Comparison of ENCODE assay signal across 8 cellular contexts in the genomic region with DNA sequence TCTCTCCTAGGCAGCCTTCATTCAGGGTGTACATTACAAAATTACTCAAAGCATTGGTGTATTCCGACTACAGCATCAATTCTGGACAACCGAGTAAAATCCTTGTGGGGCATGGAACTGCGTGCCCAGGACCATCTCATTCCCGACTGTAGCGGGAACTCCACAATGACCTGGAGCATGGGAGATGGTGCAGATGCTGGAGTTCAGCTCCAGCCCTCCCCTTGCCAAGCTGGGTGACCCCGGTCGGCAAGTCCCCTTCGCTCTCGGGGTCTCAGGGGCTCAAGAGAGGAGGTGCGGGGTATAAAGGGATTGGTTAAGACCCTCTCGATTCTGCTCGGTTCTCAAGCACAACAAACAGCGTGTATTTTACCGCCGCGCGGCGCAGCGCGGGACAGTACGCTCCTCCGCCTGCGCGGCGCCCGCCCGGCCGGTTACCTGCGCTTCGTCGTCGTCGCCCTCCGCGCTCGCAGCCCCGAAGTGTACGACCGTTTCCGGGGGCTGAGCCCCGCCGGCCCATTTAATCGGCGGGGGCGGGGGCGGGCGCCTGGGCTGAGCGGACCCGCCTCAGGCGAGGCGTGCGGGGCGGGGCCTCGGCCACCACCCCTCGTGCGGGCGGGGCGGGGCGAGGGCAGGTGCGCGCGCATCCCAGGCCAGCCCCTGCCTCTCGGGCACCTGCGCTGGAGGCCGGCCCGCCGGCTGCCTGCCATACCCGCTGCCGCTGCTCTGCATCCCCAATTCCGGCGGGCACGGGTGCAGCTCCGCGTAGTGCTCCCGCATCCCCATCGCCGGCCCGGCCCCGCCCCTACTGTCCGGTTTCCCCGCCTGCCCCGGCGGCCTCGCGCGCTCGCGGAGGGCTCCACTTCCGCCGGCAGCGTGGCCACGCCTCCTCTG. TPM values are rescaled to one million over a fixed set of nuclear protein-coding genes. Genes with fewer than 3 reads are reported as not detected.
DNase-seq lines count a peak whose midpoint lies in the region; ATAC-seq and TF ChIP-seq lines count a peak whose summit lies in the region.

Gene G6PD, minus strand, starts transcription at position 493 of the 891 bp plus-strand sequence. CDS start 691 bp downstream, outside the sequence.

- H3K4me1 Mint-ChIP-seq in CD14-positive monocyte: peaks cover 66% of the 10 kb centered on the region
- H3K4me1 Mint-ChIP-seq in naive B cell: peaks cover 26 to 47% (median 46%) of the 10 kb centered on the region in 3 donors
- H3K4me1 Mint-ChIP-seq in stimulated activated naive B cell treated with anti-CD40 and anti-IgM and Interleukin-4, amounts not matched to agents 10 μg/mL and 1 μg/mL and 100 μg/mL, for 72 hours: peaks cover 30 to 61% of the 10 kb centered on the region in 2 donors

- H3K27me3 Mint-ChIP-seq in CD14-positive monocyte (ENCODE audit: low read depth in 3 of 3) (peaks cover 0 to 13% (median 0%) of the 10 kb centered on the region in 3 donors), naive B cell (no peaks in the 10 kb centered on the region)
- H3K27me3 Mint-ChIP-seq in stimulated activated naive B cell treated with anti-CD40 and anti-IgM and Interleukin-4, amounts not matched to agents 10 μg/mL and 1 μg/mL and 100 μg/mL, for 72 hours: no peaks in the 10 kb centered on the region

- no peaks in the 10 kb centered on the region for H3K4me1 ChIP-seq in NT2/D1 (ENCODE audit: insufficient read depth, insufficient read length)

- DNase-seq in CD14-positive monocyte (ENCODE audit: low spot score): peak; percentile 54
- DNase-seq in NT2/D1 (ENCODE audit: low read depth, low spot score): no peak
- DNase-seq in activated T-cell treated with anti-CD3 and anti-CD28 coated beads for 1 hour (ENCODE audit: low read depth): peak; percentile 71
- DNase-seq in epithelial cell of proximal tubule (ENCODE audit: low read depth): no peak
- peak; percentile 85 for DNase-seq in naive B cell
- peak; percentile 74 for DNase-seq in stimulated activated naive B cell treated with anti-CD40 and anti-IgM and Interleukin-4, amounts not matched to agents 10 μg/mL and 1 μg/mL and 100 μg/mL, for 72 hours

- peaks cover 14 to 18% of the 10 kb centered on the region in 2 donors for H3K36me3 Mint-ChIP-seq in CD14-positive monocyte
- H3K36me3 Mint-ChIP-seq in naive B cell: no peaks in the 10 kb centered on the region
- H3K36me3 Mint-ChIP-seq in stimulated activated naive B cell treated with anti-CD40 and anti-IgM and Interleukin-4, amounts not matched to agents 10 μg/mL and 1 μg/mL and 100 μg/mL, for 72 hours: peaks cover 27 to 29% of the 10 kb centered on the region in 2 donors

- no peak for TF ChIP-seq CTCF in CD14-positive monocyte (IDR thresholded peaks at IDR 0.05)
- no peak for TF ChIP-seq CTCF in epithelial cell of proximal tubule (conservative IDR thresholded peaks at IDR 0.05; ENCODE audit: low read depth, low read length)

- H3K27me3 ChIP-seq in NT2/D1 (ENCODE audit: insufficient read depth, insufficient read length): no peaks in the 10 kb centered on the region

- peak within 1 kb of the TSS; percentile 83 for H3K9ac ChIP-seq in NT2/D1 (ENCODE audit: insufficient read length, low read depth)

- peaks cover 0 to 28% (median 16%) of the 10 kb centered on the region in 7 donors for H3K9me3 Mint-ChIP-seq in CD14-positive monocyte
- H3K9me3 Mint-ChIP-seq in naive B cell: peaks cover 0 to 4% (median 0%) of the 10 kb centered on the region in 7 donors
- H3K9me3 Mint-ChIP-seq in stimulated activated naive B cell treated with anti-CD40 and anti-IgM and Interleukin-4, amounts not matched to agents 10 μg/mL and 1 μg/mL and 100 μg/mL, for 72 hours: no peaks in the 10 kb centered on the region

- H3K4me3 Mint-ChIP-seq in CD14-positive monocyte (peak within 1 kb of the TSS; percentile 86 to 94), naive B cell (peak within 1 kb of the TSS; percentile 80 to 96 (median 94))
- peak within 1 kb of the TSS; percentile 87 to 88 for H3K4me3 Mint-ChIP-seq in stimulated activated naive B cell treated with anti-CD40 and anti-IgM and Interleukin-4, amounts not matched to agents 10 μg/mL and 1 μg/mL and 100 μg/mL, for 72 hours

- intact Hi-C loops in CD14-positive monocyte (cut with micrococcal nuclease): no loop called here

- H3K9me3 ChIP-seq in NT2/D1 (ENCODE audit: insufficient read depth, low read length): no peaks in the 10 kb centered on the region

- H3K27ac Mint-ChIP-seq in CD14-positive monocyte (peak within 1 kb of the TSS; percentile 96 to 99 (median 98)), naive B cell (peak within 1 kb of the TSS; percentile 83 to 98 (median 94))
- peak within 1 kb of the TSS; percentile 91 for H3K27ac Mint-ChIP-seq in stimulated activated naive B cell treated with anti-CD40 and anti-IgM and Interleukin-4, amounts not matched to agents 10 μg/mL and 1 μg/mL and 100 μg/mL, for 72 hours

- H3K4me3 ChIP-seq in NT2/D1 (ENCODE audit: insufficient read length, low read depth): peak within 1 kb of the TSS; percentile 59
- H3K4me3 ChIP-seq in epithelial cell of proximal tubule (ENCODE audit: low read depth, low read length): peak within 1 kb of the TSS; percentile 84

- ATAC-seq in GM19324 (IDR thresholded peaks at IDR 0.05; ENCODE audit: low FRiP score, unreplicated experiment) (peak; percentile 66), HG03457 (IDR thresholded peaks at IDR 0.05; ENCODE audit: unreplicated experiment) (peak; percentile 34), naive B cell (ENCODE audit: low read depth in 2 of 2) (peak; percentile 49 to 54)
- peak; percentile 54 to 55 for ATAC-seq in stimulated activated naive B cell treated with anti-CD40 and anti-IgM and Interleukin-4, amounts not matched to agents 10 μg/mL and 1 μg/mL and 100 μg/mL, for 72 hours (replicated peaks)

- peaks cover 16% of the 10 kb centered on the region for H3K36me3 ChIP-seq in NT2/D1 (ENCODE audit: insufficient read depth, insufficient read length, low read length)

RNA-seq across cellular contexts. Expression of gene G6PD, which starts in this region (rescaled TPM):
- 10 to 100 TPM; 10.7 to 14.7 TPM for polyA plus RNA-seq in CD14-positive monocyte
- total RNA-seq in epithelial cell of proximal tubule: 70.5 and 84.1 TPM in 2 replicates
- 1 to 10 TPM; 3.3 to 6.1 (median 4.4) TPM for polyA plus RNA-seq in naive B cell (ENCODE audit: low read depth in 6 of 6)

Comparison
In these comparisons a context has a peak if more than half of its experiments do, and no peak if none do; other contexts are left out.
1. DNase-seq: peak in CD14-positive monocyte (single experiment), activated T-cell treated with anti-CD3 and anti-CD28 coated beads for 1 hour (single experiment), naive B cell (single experiment) and stimulated activated naive B cell treated with anti-CD40 and anti-IgM and Interleukin-4, amounts not matched to agents 10 μg/mL and 1 μg/mL and 100 μg/mL, for 72 hours (single experiment); none in NT2/D1 (single experiment) and epithelial cell of proximal tubule (single experiment).
2. Peak in every context shown above with its lines, with median percentiles within 50 percentile points of each other: H3K27ac Mint-ChIP-seq, H3K4me3 Mint-ChIP-seq and ATAC-seq.